7 cellular contexts compared by ENCODE assay signal in genomic region chr2:42810971-42811865, GRCh38. TPM values are rescaled to one million over a fixed set of nuclear protein-coding genes. Genes with fewer than 3 reads are reported as not detected.
DNase-seq lines count a peak whose midpoint lies in the region; ATAC-seq and TF ChIP-seq lines count a peak whose summit lies in the region.

No MANE protein-coding gene starts in this region.

- H3K36me3 ChIP-seq in H7 (replicated peaks; ENCODE audit: control insufficient read depth, insufficient read depth, low read length) (no peaks in the 10 kb centered on the region), mucosa of descending colon (ENCODE audit: low read depth) (no peaks in the 10 kb centered on the region)

- peak overlapping the region; percentile 93 to 94 for H3K4me3 Mint-ChIP-seq in stimulated activated naive B cell treated with anti-CD40 and anti-IgM and Interleukin-4, amounts not matched to agents 10 μg/mL and 1 μg/mL and 100 μg/mL, for 72 hours

- H3K9me3 ChIP-seq in mucosa of descending colon, result no peaks in the 10 kb centered on the region

- peak; percentile 5 for ATAC-seq in mucosa of descending colon
- peak; percentile 22 to 25 for ATAC-seq in stimulated activated naive B cell treated with anti-CD40 and anti-IgM and Interleukin-4, amounts not matched to agents 10 μg/mL and 1 μg/mL and 100 μg/mL, for 72 hours (replicated peaks)

- no peak for TF ChIP-seq POLR2A in erythroblast (IDR thresholded peaks at IDR 0.05; ENCODE audit: low read length)

- peak overlapping the region; percentile 98 for H3K27ac Mint-ChIP-seq in stimulated activated naive B cell treated with anti-CD40 and anti-IgM and Interleukin-4, amounts not matched to agents 10 μg/mL and 1 μg/mL and 100 μg/mL, for 72 hours

- H3K27me3 Mint-ChIP-seq in stimulated activated naive B cell treated with anti-CD40 and anti-IgM and Interleukin-4, amounts not matched to agents 10 μg/mL and 1 μg/mL and 100 μg/mL, for 72 hours, result peaks cover 4 to 5% of the 10 kb centered on the region in 2 donors

- DNase-seq in GM12865 (ENCODE audit: low read depth), result peak; percentile 73
- DNase-seq in H7, result peak; percentile 88
- DNase-seq in NCI-H146 treated with DMSO at 0.1 percent for 48 hours (lab: John Stamatoyannopoulos, UW; ENCODE audit: unreplicated experiment), result peak; percentile 49
- DNase-seq in activated CD8-positive, alpha-beta memory T cell treated with anti-CD3 and anti-CD28 coated beads for 48 hours (ENCODE audit: low read depth in 2 of 3, low spot score in 2 of 3), result peak in 2 of 3 experiments; percentile 18 to 24
- peak; percentile 66 to 76 for DNase-seq in erythroblast (lab: John Stamatoyannopoulos, UW)
- peak; percentile 57 to 71 (median 68) for DNase-seq in mucosa of descending colon
- DNase-seq in stimulated activated naive B cell treated with anti-CD40 and anti-IgM and Interleukin-4, amounts not matched to agents 10 μg/mL and 1 μg/mL and 100 μg/mL, for 72 hours, result no peak

- TF ChIP-seq CTCF in GM12865 (IDR thresholded peaks at IDR 0.05; ENCODE audit: insufficient read depth, low read depth, low read length, missing control alignments), result no peak
- no peak for TF ChIP-seq CTCF in mucosa of descending colon (IDR thresholded peaks at IDR 0.05)

- H3K4me3 ChIP-seq in GM12865 (ENCODE audit: low read depth, low read length) (peak overlapping the region; percentile 77), H7 (ENCODE audit: insufficient read depth, low read depth, low read length) (peak overlapping the region; percentile 87), mucosa of descending colon (peak overlapping the region; percentile 42)

- peaks cover 14% of the 10 kb centered on the region for H3K4me1 ChIP-seq in mucosa of descending colon (ENCODE audit: low read depth)

- H3K36me3 Mint-ChIP-seq in stimulated activated naive B cell treated with anti-CD40 and anti-IgM and Interleukin-4, amounts not matched to agents 10 μg/mL and 1 μg/mL and 100 μg/mL, for 72 hours, result peaks cover 5 to 9% of the 10 kb centered on the region in 2 donors

- intact Hi-C loops in mucosa of descending colon (cut with DNase I, micrococcal nuclease), result no loop called here

- H3K4me1 Mint-ChIP-seq in stimulated activated naive B cell treated with anti-CD40 and anti-IgM and Interleukin-4, amounts not matched to agents 10 μg/mL and 1 μg/mL and 100 μg/mL, for 72 hours, result peaks cover 17 to 20% of the 10 kb centered on the region in 2 donors

- H3K27me3 ChIP-seq in H7 (ENCODE audit: control insufficient read depth, insufficient read depth, low read length), result no peaks in the 10 kb centered on the region

- peaks cover 4 to 5% of the 10 kb centered on the region in 2 donors for H3K9me3 Mint-ChIP-seq in stimulated activated naive B cell treated with anti-CD40 and anti-IgM and Interleukin-4, amounts not matched to agents 10 μg/mL and 1 μg/mL and 100 μg/mL, for 72 hours

RNA-seq across cellular contexts. Expression of gene HAAO, which starts 18.8 kb away (rescaled TPM):
- 5.9 and 6.5 TPM in 2 replicates for total RNA-seq in H7 (2014; rRNA removed; shearing (Covaris generic))
- total RNA-seq in mucosa of descending colon, result 10 to 100 TPM in 1 of 3 donors, 1 to 10 TPM in 2; 5.8 to 38.4 (median 9.8) TPM

RNA-seq across cellular contexts. Expression of gene OXER1, which starts 47.3 kb away (rescaled TPM):
- 0.69 and 2.4 TPM in 2 replicates for total RNA-seq in H7 (2014; rRNA removed; shearing (Covaris generic))
- 1 to 10 TPM; 1.6 to 8.9 (median 2.4) TPM for total RNA-seq in mucosa of descending colon
